In the genomic region with DNA sequence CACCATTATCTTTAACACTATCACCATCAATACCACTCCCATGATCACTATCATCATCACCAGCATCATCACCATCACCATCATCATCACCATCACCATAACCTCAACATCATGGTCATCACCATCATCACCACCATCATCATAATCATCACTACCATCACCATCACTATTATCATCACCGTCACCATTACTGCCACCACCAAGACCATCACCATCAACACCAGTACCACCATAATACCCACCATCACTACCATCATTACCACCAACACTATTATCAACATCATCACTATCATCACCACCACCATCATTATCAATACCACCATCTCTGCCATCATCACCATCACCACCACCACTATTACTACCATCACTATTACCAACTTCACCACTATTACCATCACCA, we compare ENCODE assay signal across 31 cellular contexts. TPM values are rescaled to one million over a fixed set of nuclear protein-coding genes. Genes with fewer than 3 reads are reported as not detected.
DNase-seq lines count a peak whose midpoint lies in the region; ATAC-seq, FAIRE-seq and TF ChIP-seq lines count a peak whose summit lies in the region.
"Had no signal": no experiment of that assay in that cellular context is flagged by ENCODE, and none has a peak within 500 bp of the region (broad histone marks: within the 10 kb centered on the region; RNA-seq: fewer than 3 reads in every experiment).

No MANE protein-coding gene starts in this region.

- no peaks in the 10 kb centered on the region for H3K36me3 ChIP-seq in HEK293 (ENCODE audit: control insufficient read depth in 2 of 2, insufficient read depth in 1 of 2, low read length in 2 of 2)
- no peaks in the 10 kb centered on the region for H3K36me3 ChIP-seq in bronchial epithelial cell (ENCODE audit: control insufficient read depth, insufficient read depth, low read length)
- H3K36me3 ChIP-seq: BE2C, BLaER1 had no signal

- H3K9me3 Mint-ChIP-seq in activated naive CD4-positive, alpha-beta T cell treated with anti-CD3 and anti-CD28 coated beads for 36 hours, result no peaks in the 10 kb centered on the region

- POLR2A ChIA-PET in HEK293 (lab: Yijun Ruan, JAX), result no interaction called here

- no peak overlapping the region for H3K27ac Mint-ChIP-seq in activated naive CD4-positive, alpha-beta T cell treated with anti-CD3 and anti-CD28 coated beads for 36 hours
- H3K27ac Mint-ChIP-seq: CD14-positive monocyte; CD4-positive, alpha-beta memory T cell; CD4-positive, CD25-positive, alpha-beta regulatory T cell; CD8-positive, alpha-beta memory T cell had no signal

- CTCF ChIA-PET in HEK293 (lab: Yijun Ruan, JAX), result interaction anchor here (0.6 to 1.3 kb wide), 6 partner anchors 9 to 388 kb away, joined by 3 to 9 read pairs (median 3); no protein-coding TSS in a partner anchor
- CTCF ChIA-PET in activated naive CD4-positive, alpha-beta T cell treated with anti-CD3 and anti-CD28 coated beads for 36 hours (lab: Charles Lee), result no interaction called here

- TF ChIP-seq CTCF in HEK293 (tag by site-specific recombination; IDR thresholded peaks at IDR 0.05), result no peak
- no peak for TF ChIP-seq CTCF in bronchial epithelial cell (IDR thresholded peaks at IDR 0.05; ENCODE audit: insufficient read depth, low read length, severe bottlenecking)

- H3K4me1 Mint-ChIP-seq in activated naive CD4-positive, alpha-beta T cell treated with anti-CD3 and anti-CD28 coated beads for 36 hours (ENCODE audit: low read depth), result no peaks in the 10 kb centered on the region
- H3K4me1 Mint-ChIP-seq: CD14-positive monocyte; CD4-positive, alpha-beta memory T cell; CD4-positive, CD25-positive, alpha-beta regulatory T cell; CD8-positive, alpha-beta memory T cell had no signal

- peaks cover 4% of the 10 kb centered on the region for H3K27me3 Mint-ChIP-seq in activated naive CD4-positive, alpha-beta T cell treated with anti-CD3 and anti-CD28 coated beads for 36 hours (ENCODE audit: low read depth)
- H3K27me3 Mint-ChIP-seq: CD4-positive, CD25-positive, alpha-beta regulatory T cell had no signal

- H3K27ac ChIP-seq in HEK293 (ENCODE audit: extremely low read depth, low read depth, low read length) (no peak overlapping the region), right cardiac atrium (ENCODE audit: low read length) (no peak overlapping the region)
- H3K27ac ChIP-seq: BLaER1 had no signal

- no peak overlapping the region for H3K4me3 Mint-ChIP-seq in activated naive CD4-positive, alpha-beta T cell treated with anti-CD3 and anti-CD28 coated beads for 36 hours
- H3K4me3 Mint-ChIP-seq: CD14-positive monocyte; CD4-positive, alpha-beta memory T cell; CD4-positive, CD25-positive, alpha-beta regulatory T cell; CD8-positive, alpha-beta memory T cell had no signal

- H3K4me3 ChIP-seq in HEK293 (ENCODE audit: low read depth, low read length), result no peak overlapping the region
- no peak overlapping the region for H3K4me3 ChIP-seq in bronchial epithelial cell (ENCODE audit: low read depth, low read length)
- no peak overlapping the region for H3K4me3 ChIP-seq in right cardiac atrium (ENCODE audit: low read length)
- H3K4me3 ChIP-seq: BLaER1, GM12878 had no signal

- H3K36me3 Mint-ChIP-seq in activated naive CD4-positive, alpha-beta T cell treated with anti-CD3 and anti-CD28 coated beads for 36 hours (ENCODE audit: low read depth), result no peaks in the 10 kb centered on the region
- H3K36me3 Mint-ChIP-seq: CD14-positive monocyte; CD4-positive, alpha-beta memory T cell; CD4-positive, CD25-positive, alpha-beta regulatory T cell; CD8-positive, alpha-beta memory T cell had no signal

- 94% methylated on average over 1 of the region's 1 CpG for WGBS in right cardiac atrium

- H3K27me3 ChIP-seq in bronchial epithelial cell (ENCODE audit: control insufficient read depth, insufficient read depth, low read length) (no peaks in the 10 kb centered on the region), right cardiac atrium (ENCODE audit: control insufficient read depth, insufficient read depth) (no peaks in the 10 kb centered on the region)
- H3K27me3 ChIP-seq: BE2C, BLaER1 had no signal

- H3K4me1 ChIP-seq in HEK293 (ENCODE audit: control insufficient read depth, insufficient read depth, low read length) (no peaks in the 10 kb centered on the region), right cardiac atrium (ENCODE audit: control insufficient read depth, insufficient read depth, low read length) (no peaks in the 10 kb centered on the region)
- H3K4me1 ChIP-seq: BE2C had no signal

- H3K9me3 ChIP-seq in HEK293 (ENCODE audit: control insufficient read depth, insufficient read depth, low read depth, low read length) (no peaks in the 10 kb centered on the region), right cardiac atrium (ENCODE audit: control insufficient read depth, low read length) (no peaks in the 10 kb centered on the region)
- H3K9me3 ChIP-seq: BE2C had no signal

- no peak for DNase-seq in HTR-8/SVneo (ENCODE audit: insufficient read length, low spot score)
- DNase-seq in bronchial epithelial cell (ENCODE audit: low read depth), result no peak
- DNase-seq in urothelium cell line (ENCODE audit: low spot score), result no peak
- DNase-seq in NCI-H2196 treated with DMSO at 0.1 percent for 48 hours (lab: John Stamatoyannopoulos, UW; ENCODE audit: unreplicated experiment), result no peak
- DNase-seq in activated naive CD4-positive, alpha-beta T cell treated with anti-CD3 and anti-CD28 coated beads for 36 hours, result no peak
- DNase-seq in right cardiac atrium, result no peak
- DNase-seq: 8988T; ACHN; BE2C; C1 segment of cervical spinal cord; CD4-positive, alpha-beta memory T cell; CD4-positive, CD25-positive, alpha-beta regulatory T cell; CD8-positive, alpha-beta memory T cell; COR-L47; DMS 273 treated with DMSO at 0.1 percent for 48 hours; DMS153; DMS53; DMS79; DND-41; EL; GDM1 had no signal

- no peak for ATAC-seq in right cardiac atrium
- ATAC-seq: GM12878 had no signal

- intact Hi-C loops in activated naive CD4-positive, alpha-beta T cell treated with anti-CD3 and anti-CD28 coated beads for 36 hours (cut with micrococcal nuclease), result no loop called here
- intact Hi-C loops in right cardiac atrium (cut with DNase I), result no loop called here

- FAIRE-seq in HTR-8/SVneo (lab: Jason Lieb, UNC) (peak; percentile 95), bronchial epithelial cell (lab: Jason Lieb, UNC) (peak; percentile 92), urothelium cell line (lab: Jason Lieb, UNC) (peak; percentile 99)
- FAIRE-seq: A204.1, GM18507 had no signal

TF ChIP-seq in HEK293, 187 proteins besides CTCF, POLR2A, EP300 and RAD21 (continues in another document):
- TF ChIP-seq, protein P1, sequence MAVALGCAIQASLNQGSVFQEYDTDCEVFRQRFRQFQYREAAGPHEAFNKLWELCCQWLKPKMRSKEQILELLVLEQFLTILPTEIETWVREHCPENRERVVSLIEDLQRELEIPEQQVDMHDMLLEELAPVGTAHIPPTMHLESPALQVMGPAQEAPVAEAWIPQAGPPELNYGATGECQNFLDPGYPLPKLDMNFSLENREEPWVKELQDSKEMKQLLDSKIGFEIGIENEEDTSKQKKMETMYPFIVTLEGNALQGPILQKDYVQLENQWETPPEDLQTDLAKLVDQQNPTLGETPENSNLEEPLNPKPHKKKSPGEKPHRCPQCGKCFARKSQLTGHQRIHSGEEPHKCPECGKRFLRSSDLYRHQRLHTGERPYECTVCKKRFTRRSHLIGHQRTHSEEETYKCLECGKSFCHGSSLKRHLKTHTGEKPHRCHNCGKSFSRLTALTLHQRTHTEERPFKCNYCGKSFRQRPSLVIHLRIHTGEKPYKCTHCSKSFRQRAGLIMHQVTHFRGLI (tag by site-specific recombination; IDR thresholded peaks at IDR 0.05), result no peak
- TF ChIP-seq ZNF768 (tag by site-specific recombination; IDR thresholded peaks at IDR 0.05), result no peak
- TF ChIP-seq, protein P2, sequence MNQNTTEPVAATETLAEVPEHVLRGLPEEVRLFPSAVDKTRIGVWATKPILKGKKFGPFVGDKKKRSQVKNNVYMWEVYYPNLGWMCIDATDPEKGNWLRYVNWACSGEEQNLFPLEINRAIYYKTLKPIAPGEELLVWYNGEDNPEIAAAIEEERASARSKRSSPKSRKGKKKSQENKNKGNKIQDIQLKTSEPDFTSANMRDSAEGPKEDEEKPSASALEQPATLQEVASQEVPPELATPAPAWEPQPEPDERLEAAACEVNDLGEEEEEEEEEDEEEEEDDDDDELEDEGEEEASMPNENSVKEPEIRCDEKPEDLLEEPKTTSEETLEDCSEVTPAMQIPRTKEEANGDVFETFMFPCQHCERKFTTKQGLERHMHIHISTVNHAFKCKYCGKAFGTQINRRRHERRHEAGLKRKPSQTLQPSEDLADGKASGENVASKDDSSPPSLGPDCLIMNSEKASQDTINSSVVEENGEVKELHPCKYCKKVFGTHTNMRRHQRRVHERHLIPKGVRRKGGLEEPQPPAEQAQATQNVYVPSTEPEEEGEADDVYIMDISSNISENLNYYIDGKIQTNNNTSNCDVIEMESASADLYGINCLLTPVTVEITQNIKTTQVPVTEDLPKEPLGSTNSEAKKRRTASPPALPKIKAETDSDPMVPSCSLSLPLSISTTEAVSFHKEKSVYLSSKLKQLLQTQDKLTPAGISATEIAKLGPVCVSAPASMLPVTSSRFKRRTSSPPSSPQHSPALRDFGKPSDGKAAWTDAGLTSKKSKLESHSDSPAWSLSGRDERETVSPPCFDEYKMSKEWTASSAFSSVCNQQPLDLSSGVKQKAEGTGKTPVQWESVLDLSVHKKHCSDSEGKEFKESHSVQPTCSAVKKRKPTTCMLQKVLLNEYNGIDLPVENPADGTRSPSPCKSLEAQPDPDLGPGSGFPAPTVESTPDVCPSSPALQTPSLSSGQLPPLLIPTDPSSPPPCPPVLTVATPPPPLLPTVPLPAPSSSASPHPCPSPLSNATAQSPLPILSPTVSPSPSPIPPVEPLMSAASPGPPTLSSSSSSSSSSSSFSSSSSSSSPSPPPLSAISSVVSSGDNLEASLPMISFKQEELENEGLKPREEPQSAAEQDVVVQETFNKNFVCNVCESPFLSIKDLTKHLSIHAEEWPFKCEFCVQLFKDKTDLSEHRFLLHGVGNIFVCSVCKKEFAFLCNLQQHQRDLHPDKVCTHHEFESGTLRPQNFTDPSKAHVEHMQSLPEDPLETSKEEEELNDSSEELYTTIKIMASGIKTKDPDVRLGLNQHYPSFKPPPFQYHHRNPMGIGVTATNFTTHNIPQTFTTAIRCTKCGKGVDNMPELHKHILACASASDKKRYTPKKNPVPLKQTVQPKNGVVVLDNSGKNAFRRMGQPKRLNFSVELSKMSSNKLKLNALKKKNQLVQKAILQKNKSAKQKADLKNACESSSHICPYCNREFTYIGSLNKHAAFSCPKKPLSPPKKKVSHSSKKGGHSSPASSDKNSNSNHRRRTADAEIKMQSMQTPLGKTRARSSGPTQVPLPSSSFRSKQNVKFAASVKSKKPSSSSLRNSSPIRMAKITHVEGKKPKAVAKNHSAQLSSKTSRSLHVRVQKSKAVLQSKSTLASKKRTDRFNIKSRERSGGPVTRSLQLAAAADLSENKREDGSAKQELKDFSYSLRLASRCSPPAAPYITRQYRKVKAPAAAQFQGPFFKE (tag by site-specific recombination; IDR thresholded peaks at IDR 0.05; ENCODE audit: borderline replicate concordance), result no peak

RNA-seq across cellular contexts. Expression of a gene that starts 32.7 kb away (rescaled TPM):
- total RNA-seq in bronchial epithelial cell (not detected in 2 replicates), right cardiac atrium (not detected)
- not detected for total RNA-seq in activated naive CD4-positive, alpha-beta T cell treated with anti-CD3 and anti-CD28 coated beads for 36 hours
- polyA plus RNA-seq in right cardiac atrium, result not detected
- total RNA-seq: A673; CD4-positive, alpha-beta memory T cell; CD4-positive, CD25-positive, alpha-beta regulatory T cell; CD8-positive, alpha-beta memory T cell; Daoy; G401; GM12878 had no signal
- polyA plus RNA-seq: AG04450; CD14-positive monocyte; CD4-positive, alpha-beta memory T cell; CD4-positive, CD25-positive, alpha-beta regulatory T cell; CD8-positive, alpha-beta memory T cell; GM12878 had no signal

RNA-seq across cellular contexts. Expression of a gene that starts 43.1 kb away (rescaled TPM):
- total RNA-seq in bronchial epithelial cell (not detected in 2 replicates), right cardiac atrium (not detected)
- not detected for total RNA-seq in activated naive CD4-positive, alpha-beta T cell treated with anti-CD3 and anti-CD28 coated beads for 36 hours
- not detected for polyA plus RNA-seq in right cardiac atrium
- total RNA-seq: A673; CD4-positive, alpha-beta memory T cell; CD4-positive, CD25-positive, alpha-beta regulatory T cell; CD8-positive, alpha-beta memory T cell; Daoy; G401; GM12878 had no signal
- polyA plus RNA-seq: AG04450; CD14-positive monocyte; CD4-positive, alpha-beta memory T cell; CD4-positive, CD25-positive, alpha-beta regulatory T cell; CD8-positive, alpha-beta memory T cell; GM12878 had no signal
